1 cellular context compared by ENCODE assay signal in the genomic region with DNA sequence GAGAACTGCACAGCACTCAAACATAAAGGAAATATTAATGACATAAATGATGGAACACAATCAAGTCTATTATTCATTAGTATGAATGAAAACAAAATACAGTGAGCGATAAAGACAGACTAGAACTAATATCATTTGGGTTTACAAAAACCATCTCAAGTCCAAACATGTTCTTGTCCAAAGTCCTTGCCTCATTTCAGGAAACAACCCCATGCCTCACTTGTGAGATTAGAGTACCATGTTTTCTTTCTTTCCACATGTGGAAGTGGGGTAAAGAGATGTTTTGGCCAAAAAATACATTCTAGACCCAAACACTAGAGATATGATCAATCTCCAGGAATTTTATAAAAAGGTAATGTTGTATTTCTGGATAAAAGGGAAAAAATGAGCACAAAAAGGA.
TF ChIP-seq lines count a peak whose summit lies in the region.

No MANE protein-coding gene starts in this region.

TF ChIP-seq in HepG2, 621 proteins besides CTCF, POLR2A, EP300 and RAD21:
- TF ChIP-seq POGZ (CRISPR knock-in tag; IDR thresholded peaks at IDR 0.05): peak; percentile 39; the same call in 1 of the 2 replicates
- no peak for TF ChIP-seq TCF7 (IDR thresholded peaks at IDR 0.05; ENCODE audit: low read depth)
- no peak for TF ChIP-seq KMT2A (CRISPR knock-in tag; IDR thresholded peaks at IDR 0.05)
- TF ChIP-seq, protein P1, sequence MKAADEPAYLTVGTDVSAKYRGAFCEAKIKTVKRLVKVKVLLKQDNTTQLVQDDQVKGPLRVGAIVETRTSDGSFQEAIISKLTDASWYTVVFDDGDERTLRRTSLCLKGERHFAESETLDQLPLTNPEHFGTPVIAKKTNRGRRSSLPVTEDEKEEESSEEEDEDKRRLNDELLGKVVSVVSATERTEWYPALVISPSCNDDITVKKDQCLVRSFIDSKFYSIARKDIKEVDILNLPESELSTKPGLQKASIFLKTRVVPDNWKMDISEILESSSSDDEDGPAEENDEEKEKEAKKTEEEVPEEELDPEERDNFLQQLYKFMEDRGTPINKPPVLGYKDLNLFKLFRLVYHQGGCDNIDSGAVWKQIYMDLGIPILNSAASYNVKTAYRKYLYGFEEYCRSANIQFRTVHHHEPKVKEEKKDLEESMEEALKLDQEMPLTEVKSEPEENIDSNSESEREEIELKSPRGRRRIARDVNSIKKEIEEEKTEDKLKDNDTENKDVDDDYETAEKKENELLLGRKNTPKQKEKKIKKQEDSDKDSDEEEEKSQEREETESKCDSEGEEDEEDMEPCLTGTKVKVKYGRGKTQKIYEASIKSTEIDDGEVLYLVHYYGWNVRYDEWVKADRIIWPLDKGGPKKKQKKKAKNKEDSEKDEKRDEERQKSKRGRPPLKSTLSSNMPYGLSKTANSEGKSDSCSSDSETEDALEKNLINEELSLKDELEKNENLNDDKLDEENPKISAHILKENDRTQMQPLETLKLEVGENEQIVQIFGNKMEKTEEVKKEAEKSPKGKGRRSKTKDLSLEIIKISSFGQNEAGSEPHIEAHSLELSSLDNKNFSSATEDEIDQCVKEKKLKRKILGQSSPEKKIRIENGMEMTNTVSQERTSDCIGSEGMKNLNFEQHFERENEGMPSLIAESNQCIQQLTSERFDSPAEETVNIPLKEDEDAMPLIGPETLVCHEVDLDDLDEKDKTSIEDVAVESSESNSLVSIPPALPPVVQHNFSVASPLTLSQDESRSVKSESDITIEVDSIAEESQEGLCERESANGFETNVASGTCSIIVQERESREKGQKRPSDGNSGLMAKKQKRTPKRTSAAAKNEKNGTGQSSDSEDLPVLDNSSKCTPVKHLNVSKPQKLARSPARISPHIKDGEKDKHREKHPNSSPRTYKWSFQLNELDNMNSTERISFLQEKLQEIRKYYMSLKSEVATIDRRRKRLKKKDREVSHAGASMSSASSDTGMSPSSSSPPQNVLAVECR (CRISPR knock-in tag; IDR thresholded peaks at IDR 0.05; ENCODE audit: borderline replicate concordance): no peak
- peak; percentile 46 for TF ChIP-seq HNF4A (CRISPR knock-in tag; IDR thresholded peaks at IDR 0.05)
- TF ChIP-seq TAF1 (CRISPR knock-in tag; IDR thresholded peaks at IDR 0.05): no peak
- peak; percentile 74 for TF ChIP-seq ZNF644 (CRISPR knock-in tag; IDR thresholded peaks at IDR 0.05; ENCODE audit: low read depth)
- TF ChIP-seq ZNF556 (CRISPR knock-in tag; IDR thresholded peaks at IDR 0.05; ENCODE audit: borderline replicate concordance): no peak
- TF ChIP-seq, protein P2, sequence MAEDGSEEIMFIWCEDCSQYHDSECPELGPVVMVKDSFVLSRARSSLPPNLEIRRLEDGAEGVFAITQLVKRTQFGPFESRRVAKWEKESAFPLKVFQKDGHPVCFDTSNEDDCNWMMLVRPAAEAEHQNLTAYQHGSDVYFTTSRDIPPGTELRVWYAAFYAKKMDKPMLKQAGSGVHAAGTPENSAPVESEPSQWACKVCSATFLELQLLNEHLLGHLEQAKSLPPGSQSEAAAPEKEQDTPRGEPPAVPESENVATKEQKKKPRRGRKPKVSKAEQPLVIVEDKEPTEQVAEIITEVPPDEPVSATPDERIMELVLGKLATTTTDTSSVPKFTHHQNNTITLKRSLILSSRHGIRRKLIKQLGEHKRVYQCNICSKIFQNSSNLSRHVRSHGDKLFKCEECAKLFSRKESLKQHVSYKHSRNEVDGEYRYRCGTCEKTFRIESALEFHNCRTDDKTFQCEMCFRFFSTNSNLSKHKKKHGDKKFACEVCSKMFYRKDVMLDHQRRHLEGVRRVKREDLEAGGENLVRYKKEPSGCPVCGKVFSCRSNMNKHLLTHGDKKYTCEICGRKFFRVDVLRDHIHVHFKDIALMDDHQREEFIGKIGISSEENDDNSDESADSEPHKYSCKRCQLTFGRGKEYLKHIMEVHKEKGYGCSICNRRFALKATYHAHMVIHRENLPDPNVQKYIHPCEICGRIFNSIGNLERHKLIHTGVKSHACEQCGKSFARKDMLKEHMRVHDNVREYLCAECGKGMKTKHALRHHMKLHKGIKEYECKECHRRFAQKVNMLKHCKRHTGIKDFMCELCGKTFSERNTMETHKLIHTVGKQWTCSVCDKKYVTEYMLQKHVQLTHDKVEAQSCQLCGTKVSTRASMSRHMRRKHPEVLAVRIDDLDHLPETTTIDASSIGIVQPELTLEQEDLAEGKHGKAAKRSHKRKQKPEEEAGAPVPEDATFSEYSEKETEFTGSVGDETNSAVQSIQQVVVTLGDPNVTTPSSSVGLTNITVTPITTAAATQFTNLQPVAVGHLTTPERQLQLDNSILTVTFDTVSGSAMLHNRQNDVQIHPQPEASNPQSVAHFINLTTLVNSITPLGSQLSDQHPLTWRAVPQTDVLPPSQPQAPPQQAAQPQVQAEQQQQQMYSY (CRISPR knock-in tag; IDR thresholded peaks at IDR 0.05): peak; percentile 52; the same call in 1 of the 2 replicates
- TF ChIP-seq ZNF468 (CRISPR knock-in tag; IDR thresholded peaks at IDR 0.05): no peak
